19 cellular contexts compared by ENCODE assay signal in the genomic region with DNA sequence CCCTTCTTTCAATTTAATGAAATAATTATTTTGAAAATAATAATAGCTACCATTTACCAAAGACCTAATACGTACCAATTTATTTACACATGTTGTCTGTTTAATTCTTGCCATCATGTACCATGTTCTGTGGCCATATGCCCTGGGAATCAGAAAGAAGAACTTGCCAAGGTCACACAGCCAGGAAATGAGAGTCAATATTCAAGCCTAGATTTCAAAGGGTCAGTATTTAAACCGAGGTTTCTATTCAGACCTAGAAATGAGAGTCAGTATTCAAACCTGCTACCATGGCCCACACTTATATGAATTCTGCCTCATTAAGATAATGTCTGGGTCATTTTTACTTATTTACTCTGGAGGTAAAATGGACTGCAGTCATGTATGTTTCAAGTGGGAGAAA.
DNase-seq lines count a peak whose midpoint lies in the region; ATAC-seq and TF ChIP-seq lines count a peak whose summit lies in the region.
"Had no signal": no experiment of that assay in that cellular context is flagged by ENCODE, and none has a peak within 500 bp of the region (broad histone marks: within the 10 kb centered on the region; RNA-seq: fewer than 3 reads in every experiment).

No MANE protein-coding gene starts in this region.

- WGBS in mesenchymal stem cell: 94% methylated on average over 2 of the region's 2 CpGs

- no peak overlapping the region for H2AFZ ChIP-seq in mesenchymal stem cell (ENCODE audit: low read depth, low read length)

- H3K27me3 ChIP-seq in mesenchymal stem cell (ENCODE audit: control insufficient read depth in 1 of 2, insufficient read depth in 1 of 2, low read length in 2 of 2): no peaks in the 10 kb centered on the region
- H3K27me3 ChIP-seq in breast epithelium: no peaks in the 10 kb centered on the region
- H3K27me3 ChIP-seq: ascending aorta, upper lobe of right lung had no signal

- no peak for TF ChIP-seq POLR2A in breast epithelium (IDR thresholded peaks at IDR 0.05)

- H3K9me3 Mint-ChIP-seq in Calu3 (ENCODE audit: low read depth, unreplicated experiment): no peaks in the 10 kb centered on the region
- H3K9me3 Mint-ChIP-seq: HFFc6, memory B cell had no signal

- H3K4me3 ChIP-seq in mesenchymal stem cell (ENCODE audit: insufficient read depth in 1 of 2, low read depth in 1 of 2, low read length in 2 of 2): no peak overlapping the region
- H3K4me3 ChIP-seq in breast epithelium: no peak overlapping the region
- H3K4me3 ChIP-seq: ascending aorta, upper lobe of right lung had no signal

- no peak overlapping the region for H3K4me2 ChIP-seq in mesenchymal stem cell (ENCODE audit: low read length, poor library complexity, severe bottlenecking)
- H3K4me2 ChIP-seq: KMS-11 had no signal

- no peaks in the 10 kb centered on the region for H3K36me3 ChIP-seq in mesenchymal stem cell (ENCODE audit: control insufficient read depth in 1 of 2, insufficient read depth in 2 of 2, low read depth in 1 of 2, low read length in 2 of 2)
- H3K36me3 ChIP-seq in breast epithelium: no peaks in the 10 kb centered on the region
- H3K36me3 ChIP-seq: ascending aorta, upper lobe of right lung had no signal

- H4K91ac ChIP-seq in mesenchymal stem cell (ENCODE audit: low read length): no peak overlapping the region

- no peaks in the 10 kb centered on the region for H3K79me1 ChIP-seq in mesenchymal stem cell (replicated peaks; ENCODE audit: low read length, poor library complexity, severe bottlenecking)

- H3K9ac ChIP-seq in mesenchymal stem cell (ENCODE audit: low read length): no peak overlapping the region
- H3K9ac ChIP-seq: KMS-11 had no signal

- H3K4ac ChIP-seq in mesenchymal stem cell (ENCODE audit: low read depth in 1 of 2, low read length in 2 of 2): no peak overlapping the region

- no peaks in the 10 kb centered on the region for H3K9me3 ChIP-seq in mesenchymal stem cell (ENCODE audit: control insufficient read depth, low read length)
- H3K9me3 ChIP-seq in breast epithelium: no peaks in the 10 kb centered on the region
- H3K9me3 ChIP-seq: ascending aorta, upper lobe of right lung had no signal

- H3K4me1 Mint-ChIP-seq in Calu3 (ENCODE audit: low read depth, unreplicated experiment): peaks cover 39% of the 10 kb centered on the region
- H3K4me1 Mint-ChIP-seq: activated CD4-positive, alpha-beta T cell treated with anti-CD3 and anti-CD28 coated beads for 36 hours had no signal

- no peak overlapping the region for H2AK5ac ChIP-seq in mesenchymal stem cell (ENCODE audit: low read length, severe bottlenecking)

- H2BK120ac ChIP-seq in mesenchymal stem cell (ENCODE audit: low read depth, low read length): no peak overlapping the region

- peak overlapping the region; percentile 86 for H3K27ac Mint-ChIP-seq in Calu3 (ENCODE audit: unreplicated experiment)
- H3K27ac Mint-ChIP-seq: activated CD4-positive, alpha-beta T cell treated with anti-CD3 and anti-CD28 coated beads for 36 hours; HFFc6; memory B cell had no signal

- H2BK15ac ChIP-seq in mesenchymal stem cell (ENCODE audit: low read depth, poor library complexity, severe bottlenecking): no peak overlapping the region

- TSS peak; percentile 90 for BruUV-seq in Calu3 (replicated peaks; lab: Mats Ljungman, UMichigan)

- H3K14ac ChIP-seq in mesenchymal stem cell (ENCODE audit: low read length in 2 of 2): no peak overlapping the region

- H3K18ac ChIP-seq in mesenchymal stem cell (ENCODE audit: low read depth in 1 of 2, low read length in 2 of 2): no peak overlapping the region

- no peaks in the 10 kb centered on the region for H3K36me3 Mint-ChIP-seq in Calu3 (ENCODE audit: insufficient read depth, unreplicated experiment)
- H3K36me3 Mint-ChIP-seq: memory B cell had no signal

- H3K4me1 ChIP-seq in mesenchymal stem cell (ENCODE audit: control insufficient read depth, insufficient read depth, low read depth, low read length) (peaks cover 2% of the 10 kb centered on the region), breast epithelium (no peaks in the 10 kb centered on the region)

- no peak for DNase-seq in Calu3
- no peak for DNase-seq in mesenchymal stem cell
- no peak for DNase-seq in anterior cingulate cortex (lab: John Stamatoyannopoulos, UW)
- DNase-seq in NCI-H748 treated with DMSO at 0.1 percent for 48 hours (lab: John Stamatoyannopoulos, UW): no peak
- no peak for DNase-seq in breast epithelium (ENCODE audit: low spot score in 2 of 2)
- DNase-seq: activated CD4-positive, alpha-beta T cell treated with anti-CD3 and anti-CD28 coated beads for 36 hours; activated T-cell treated with anti-CD3 and anti-CD28 coated beads, Interleukin-2, amount 50 U/mL, for 48 hours; HFFc6; NCI-H1694 treated with DMSO at 0.1 percent for 48 hours; posterior cingulate gyrus; stimulated activated CD8-positive, alpha-beta memory T cell treated with anti-CD3 and anti-CD28 coated beads, Interleukin-4, amount 100 ng/mL, for 48 hours; T-helper 2 cell; upper lobe of right lung had no signal

- no peak overlapping the region for H2BK12ac ChIP-seq in mesenchymal stem cell (ENCODE audit: low read length in 2 of 2)

- no peak overlapping the region for H4K8ac ChIP-seq in mesenchymal stem cell (ENCODE audit: low read length)

- H3K4me3 Mint-ChIP-seq in Calu3 (ENCODE audit: low read depth, unreplicated experiment): peak overlapping the region; percentile 50
- H3K4me3 Mint-ChIP-seq: activated CD4-positive, alpha-beta T cell treated with anti-CD3 and anti-CD28 coated beads for 36 hours; HFFc6; memory B cell had no signal

- ATAC-seq in GM19468 (IDR thresholded peaks at IDR 0.05; ENCODE audit: extremely low read depth, unreplicated experiment) (peak; percentile 32), HG03378 (IDR thresholded peaks at IDR 0.05; ENCODE audit: unreplicated experiment) (peak; percentile 48), GM21367 (IDR thresholded peaks at IDR 0.05; ENCODE audit: unreplicated experiment) (no peak)
- ATAC-seq: activated CD4-positive, alpha-beta T cell treated with anti-CD3 and anti-CD28 coated beads for 36 hours had no signal

- TF ChIP-seq CTCF in Calu3 (IDR thresholded peaks at IDR 0.05; ENCODE audit: unreplicated experiment) (no peak), breast epithelium (IDR thresholded peaks at IDR 0.05) (no peak)

- intact Hi-C loops in Calu3 (cut with micrococcal nuclease; ENCODE audit: unreplicated experiment) (loop anchor here (2.0 to 5.0 kb wide), 5 partner anchors 58 to 249 kb away; no protein-coding TSS in a partner anchor), breast epithelium (cut with DNase I; ENCODE audit: low total_unique reads) (no loop called here)

- H3K27ac ChIP-seq in mesenchymal stem cell (ENCODE audit: low read length, poor library complexity, severe bottlenecking): peak overlapping the region; percentile 96
- H3K27ac ChIP-seq in breast epithelium: no peak overlapping the region
- H3K27ac ChIP-seq: KMS-11, upper lobe of right lung had no signal

- CTCF ChIA-PET in Calu3 (lab: Charles Lee): interaction anchor here (0.6 to 1.6 kb wide), 8 partner anchors 38 to 605 kb away, joined by 3 to 10 read pairs (median 5); no protein-coding TSS in a partner anchor

- H2BK5ac ChIP-seq in mesenchymal stem cell (ENCODE audit: low read depth, low read length, poor library complexity, severe bottlenecking): peak overlapping the region; percentile 66

- H3K23ac ChIP-seq in mesenchymal stem cell (ENCODE audit: low read length in 2 of 2): no peak overlapping the region

- no peaks in the 10 kb centered on the region for H3K27me3 Mint-ChIP-seq in Calu3 (ENCODE audit: unreplicated experiment)
- H3K27me3 Mint-ChIP-seq: activated CD4-positive, alpha-beta T cell treated with anti-CD3 and anti-CD28 coated beads for 36 hours; memory B cell had no signal
